19 cellular contexts compared by ENCODE assay signal in the genomic region with DNA sequence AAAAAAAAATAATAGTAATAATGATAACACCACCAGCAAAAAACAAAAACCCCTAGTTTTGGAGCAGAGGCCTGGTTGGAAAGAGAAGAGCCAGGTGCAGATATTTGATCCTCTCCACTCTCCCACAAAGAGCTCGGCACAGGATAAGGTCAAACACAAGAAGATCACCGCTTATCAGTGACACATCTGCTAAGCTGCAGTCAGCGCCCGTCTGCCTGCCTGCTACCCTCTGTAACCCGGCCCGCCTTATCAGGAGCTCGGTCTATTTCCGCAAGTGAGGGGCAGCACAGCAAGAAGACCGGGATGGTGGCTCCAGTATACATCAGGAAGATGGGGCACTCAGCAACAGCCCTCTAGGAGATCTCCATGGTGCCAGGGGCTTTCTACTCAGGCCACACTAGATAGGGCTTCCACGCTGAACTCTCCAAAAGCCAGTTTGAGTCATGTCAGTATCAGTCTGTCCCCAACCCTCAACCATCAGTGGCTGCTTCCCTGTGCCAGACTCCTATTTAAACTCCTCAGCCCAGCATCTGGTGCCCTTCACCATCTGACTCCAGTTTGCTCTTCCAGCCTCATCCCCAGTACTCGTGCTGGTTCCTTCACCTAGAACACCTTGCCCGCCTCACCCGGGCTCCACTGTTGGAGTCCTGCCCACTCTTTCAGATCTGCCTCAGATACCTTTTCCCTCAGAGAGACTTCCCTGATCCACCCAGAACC.
A peak's percentile ranks its signal among the peaks of the same experiment; 100 is the strongest.
DNase-seq lines count a peak whose midpoint lies in the region; ATAC-seq, FAIRE-seq and TF ChIP-seq lines count a peak whose summit lies in the region.
"Had no signal": no experiment of that assay in that cellular context is flagged by ENCODE, and none has a peak within 500 bp of the region (broad histone marks: within the 10 kb centered on the region; RNA-seq: fewer than 3 reads in every experiment).

No MANE protein-coding gene starts in this region.

- H3K27ac Mint-ChIP-seq in chondrocyte (ENCODE audit: unreplicated experiment), result peak overlapping the region; percentile 43
- H3K27ac Mint-ChIP-seq in activated T-cell treated with anti-CD3 and anti-CD28 coated beads, Interleukin-2, amount 50 U/mL, for 72 hours, result no peak overlapping the region

- DNase-seq in NCI-H2107 treated with DMSO at 0.1 percent for 48 hours (lab: John Stamatoyannopoulos, UW; ENCODE audit: unreplicated experiment) (peak; percentile 80), NCI-H2107 (lab: John Stamatoyannopoulos, UW) (no peak), NCI-H510A (lab: John Stamatoyannopoulos, UW) (peak; percentile 68), chondrocyte (ENCODE audit: low spot score) (no peak), sigmoid colon (no peak), HTR-8/SVneo (ENCODE audit: insufficient read length, low spot score) (no peak)
- no peak for DNase-seq in activated T-cell treated with anti-CD3 and anti-CD28 coated beads, Interleukin-2, amount 50 U/mL, for 72 hours
- DNase-seq: 8988T; activated CD4-positive, alpha-beta T cell treated with anti-CD3 and anti-CD28 coated beads, Interleukin-2, amount 50 U/mL, for 1 hour; foreskin melanocyte; Karpas-422; left cardiac atrium; nucleus accumbens; stimulated activated CD4-positive, alpha-beta T cell treated with anti-CD3 and anti-CD28 coated beads, Interleukin-2, amount 100 ng/mL, for 24 hours; stomach had no signal

- H3K9me3 ChIP-seq in sigmoid colon, result no peaks in the 10 kb centered on the region
- H3K9me3 ChIP-seq: stomach had no signal

- ATAC-seq in HG02870 (IDR thresholded peaks at IDR 0.05; ENCODE audit: unreplicated experiment), result no peak
- no peak for ATAC-seq in activated T-cell treated with anti-CD3 and anti-CD28 coated beads, Interleukin-2, amount 50 U/mL, for 72 hours (replicated peaks in 1 of 2)
- ATAC-seq: activated naive CD4-positive, alpha-beta T cell treated with anti-CD3 and anti-CD28 coated beads, Interleukin-2, amount 50 U/mL, for 72 hours had no signal

- no peak for TF ChIP-seq CTCF in chondrocyte (IDR thresholded peaks at IDR 0.05)
- no peak for TF ChIP-seq CTCF in sigmoid colon (IDR thresholded peaks at IDR 0.05)

- no peak for TF ChIP-seq EP300 in sigmoid colon (IDR thresholded peaks at IDR 0.05)

- peaks cover 0 to 38% (median 29%) of the 10 kb centered on the region in 4 donors for H3K4me1 ChIP-seq in sigmoid colon

- peak overlapping the region in 3 of 4 donors; percentile 61 to 82 (median 76) for H3K27ac ChIP-seq in sigmoid colon

- FAIRE-seq in HTR-8/SVneo (lab: Jason Lieb, UNC), result no peak
- FAIRE-seq: D721Med, GM12891 had no signal

- no peak overlapping the region for H3K4me3 Mint-ChIP-seq in chondrocyte (ENCODE audit: unreplicated experiment)
- H3K4me3 Mint-ChIP-seq in activated T-cell treated with anti-CD3 and anti-CD28 coated beads, Interleukin-2, amount 50 U/mL, for 72 hours, result no peak overlapping the region

- H3K36me3 Mint-ChIP-seq in chondrocyte (ENCODE audit: low read depth), result no peaks in the 10 kb centered on the region
- no peaks in the 10 kb centered on the region for H3K36me3 Mint-ChIP-seq in activated T-cell treated with anti-CD3 and anti-CD28 coated beads, Interleukin-2, amount 50 U/mL, for 72 hours (ENCODE audit: insufficient read depth in 2 of 2)
- H3K36me3 Mint-ChIP-seq: activated naive CD4-positive, alpha-beta T cell treated with anti-CD3 and anti-CD28 coated beads, Interleukin-2, amount 50 U/mL, for 72 hours had no signal

- 95 to 96% methylated on average over 13 of the region's 13 CpGs for WGBS in sigmoid colon, 2 donors

- no peaks in the 10 kb centered on the region for H3K27me3 ChIP-seq in sigmoid colon
- H3K27me3 ChIP-seq: stomach had no signal

- no peaks in the 10 kb centered on the region for H3K9me3 Mint-ChIP-seq in chondrocyte (ENCODE audit: low read depth)
- no peaks in the 10 kb centered on the region for H3K9me3 Mint-ChIP-seq in activated T-cell treated with anti-CD3 and anti-CD28 coated beads, Interleukin-2, amount 50 U/mL, for 72 hours
- H3K9me3 Mint-ChIP-seq: activated naive CD4-positive, alpha-beta T cell treated with anti-CD3 and anti-CD28 coated beads, Interleukin-2, amount 50 U/mL, for 72 hours had no signal

- H3K36me3 ChIP-seq in sigmoid colon, result no peaks in the 10 kb centered on the region
- H3K36me3 ChIP-seq: stomach had no signal

- H3K4me1 Mint-ChIP-seq in chondrocyte (ENCODE audit: low read depth), result peaks cover 48% of the 10 kb centered on the region
- H3K4me1 Mint-ChIP-seq in activated T-cell treated with anti-CD3 and anti-CD28 coated beads, Interleukin-2, amount 50 U/mL, for 72 hours (ENCODE audit: low read depth), result peaks cover 58% of the 10 kb centered on the region

- no peak overlapping the region for H3K4me3 ChIP-seq in sigmoid colon
- H3K4me3 ChIP-seq: stomach had no signal

- H3K27me3 Mint-ChIP-seq in chondrocyte (ENCODE audit: low read depth), result no peaks in the 10 kb centered on the region
- H3K27me3 Mint-ChIP-seq in activated T-cell treated with anti-CD3 and anti-CD28 coated beads, Interleukin-2, amount 50 U/mL, for 72 hours (ENCODE audit: low read depth), result no peaks in the 10 kb centered on the region

- TF ChIP-seq POLR2A in sigmoid colon (IDR thresholded peaks at IDR 0.05), result no peak

- intact Hi-C loops in sigmoid colon (cut with DNase I), result loop anchor here (5.0 kb wide), 1 partner anchor 68 kb away; the partner anchor contains the start of gene PPP1CB

Comparison
In these comparisons a context has a peak if more than half of its experiments do, and no peak if none do; other contexts are left out.
1. DNase-seq: peak in NCI-H2107 treated with DMSO at 0.1 percent for 48 hours (single experiment) and NCI-H510A (single experiment); none in NCI-H2107 (single experiment), chondrocyte (single experiment), sigmoid colon (single experiment), activated T-cell treated with anti-CD3 and anti-CD28 coated beads, Interleukin-2, amount 50 U/mL, for 72 hours (0 of 2) and HTR-8/SVneo (single experiment).